Comparison of ENCODE assay signal across 17 cellular contexts in genomic region chr12:2341051-2341751, GRCh38.
DNase-seq lines count a peak whose midpoint lies in the region; ATAC-seq, FAIRE-seq and TF ChIP-seq lines count a peak whose summit lies in the region.
"Had no signal": no experiment of that assay in that cellular context is flagged by ENCODE, and none has a peak within 500 bp of the region (broad histone marks: within the 10 kb centered on the region; RNA-seq: fewer than 3 reads in every experiment).

No MANE protein-coding gene starts in this region.

- no peak for ATAC-seq in HG02798 (IDR thresholded peaks at IDR 0.05; ENCODE audit: poor library complexity, unreplicated experiment)
- ATAC-seq in activated CD4-positive, alpha-beta T cell treated with anti-CD3 and anti-CD28 coated beads for 36 hours = no peak

- intact Hi-C loops in activated CD4-positive, alpha-beta T cell treated with anti-CD3 and anti-CD28 coated beads for 36 hours (cut with DNase I, micrococcal nuclease) = no loop called here

- peak overlapping the region; percentile 9; the same call in 1 of the 2 replicates for H3K4me3 Mint-ChIP-seq in HFFc6
- no peak overlapping the region for H3K4me3 Mint-ChIP-seq in activated CD4-positive, alpha-beta T cell treated with anti-CD3 and anti-CD28 coated beads for 36 hours
- H3K4me3 Mint-ChIP-seq: B cell; stimulated activated naive CD8-positive, alpha-beta T cell treated with anti-CD3 and anti-CD28 coated beads, Interleukin-15, Interleukin-2, amounts not matched to agents 100 ng/mL and 50 ng/mL, for 24 hours had no signal

- CTCF ChIA-PET in activated CD4-positive, alpha-beta T cell treated with anti-CD3 and anti-CD28 coated beads for 36 hours (lab: Charles Lee) = interaction anchor here (0.7 kb wide), 1 partner anchor 113 kb away, joined by 4 read pairs; no protein-coding TSS in a partner anchor

- no peaks in the 10 kb centered on the region for H3K9me3 Mint-ChIP-seq in HFFc6
- no peaks in the 10 kb centered on the region for H3K9me3 Mint-ChIP-seq in activated CD4-positive, alpha-beta T cell treated with anti-CD3 and anti-CD28 coated beads for 36 hours (ENCODE audit: low read depth)
- H3K9me3 Mint-ChIP-seq: stimulated activated naive CD8-positive, alpha-beta T cell treated with anti-CD3 and anti-CD28 coated beads, Interleukin-15, Interleukin-2, amounts not matched to agents 100 ng/mL and 50 ng/mL, for 24 hours had no signal

- peaks cover 81% of the 10 kb centered on the region for H3K4me1 Mint-ChIP-seq in HFFc6 (ENCODE audit: low read depth)
- H3K4me1 Mint-ChIP-seq in activated CD4-positive, alpha-beta T cell treated with anti-CD3 and anti-CD28 coated beads for 36 hours = peaks cover 4% of the 10 kb centered on the region
- H3K4me1 Mint-ChIP-seq: B cell had no signal

- DNase-seq in HFFc6 (no peak), bronchial epithelial cell (ENCODE audit: low read depth) (no peak), myocyte (ENCODE audit: low read depth) (peak; percentile 75), NCI-H1048 (lab: John Stamatoyannopoulos, UW) (no peak), NCI-H345 (lab: John Stamatoyannopoulos, UW) (no peak)
- DNase-seq in activated CD4-positive, alpha-beta T cell treated with anti-CD3 and anti-CD28 coated beads for 36 hours = no peak
- DNase-seq: activated CD4-positive, alpha-beta T cell treated with anti-CD3 and anti-CD28 coated beads, Interleukin-2, amount 50 U/mL, for 48 hours; activated T-cell treated with anti-CD3 and anti-CD28 coated beads, Interleukin-2, amount 50 U/mL, for 48 hours; NCI-H1930; NCI-H69; PC-9 had no signal

- H3K27me3 Mint-ChIP-seq in HFFc6 (ENCODE audit: insufficient read depth) = peaks cover 1% of the 10 kb centered on the region; the same call in 1 of the 2 replicates
- peaks cover 4% of the 10 kb centered on the region for H3K27me3 Mint-ChIP-seq in activated CD4-positive, alpha-beta T cell treated with anti-CD3 and anti-CD28 coated beads for 36 hours
- H3K27me3 Mint-ChIP-seq: stimulated activated naive CD8-positive, alpha-beta T cell treated with anti-CD3 and anti-CD28 coated beads, Interleukin-15, Interleukin-2, amounts not matched to agents 100 ng/mL and 50 ng/mL, for 24 hours had no signal

- H3K36me3 ChIP-seq in bronchial epithelial cell (ENCODE audit: control insufficient read depth, insufficient read depth, low read length) = no peaks in the 10 kb centered on the region
- H3K36me3 ChIP-seq in stomach smooth muscle (ENCODE audit: control insufficient read depth in 2 of 2, insufficient read depth in 2 of 2, low read length in 2 of 2) = no peaks in the 10 kb centered on the region

- H3K36me3 Mint-ChIP-seq in HFFc6 (ENCODE audit: low read depth) = no peaks in the 10 kb centered on the region
- no peaks in the 10 kb centered on the region for H3K36me3 Mint-ChIP-seq in activated CD4-positive, alpha-beta T cell treated with anti-CD3 and anti-CD28 coated beads for 36 hours (ENCODE audit: low read depth)

- FAIRE-seq in bronchial epithelial cell (lab: Jason Lieb, UNC) = peak; percentile 52
- FAIRE-seq: endometrium, TTC549 had no signal

- H3K9ac ChIP-seq in stomach smooth muscle (ENCODE audit: low read length in 2 of 2) = peak overlapping the region in 1 of 2 donors; percentile 29

- peak overlapping the region; percentile 86 for H3K27ac ChIP-seq in stomach smooth muscle (ENCODE audit: low read length)
- H3K27ac ChIP-seq: PC-9 had no signal

- TF ChIP-seq CTCF in HFFc6 (IDR thresholded peaks at IDR 0.05) (no peak), bronchial epithelial cell (IDR thresholded peaks at IDR 0.05; ENCODE audit: insufficient read depth, low read length, severe bottlenecking) (no peak)

- no peak overlapping the region for H3K4me3 ChIP-seq in bronchial epithelial cell (ENCODE audit: low read depth, low read length)
- no peak overlapping the region for H3K4me3 ChIP-seq in stomach smooth muscle (ENCODE audit: low read length in 2 of 2)
- H3K4me3 ChIP-seq: PC-9 had no signal

- POLR2A ChIA-PET in activated CD4-positive, alpha-beta T cell treated with anti-CD3 and anti-CD28 coated beads for 36 hours (lab: Charles Lee) = no interaction called here

- peak overlapping the region; percentile 84 for H3K27ac Mint-ChIP-seq in HFFc6
- H3K27ac Mint-ChIP-seq in activated CD4-positive, alpha-beta T cell treated with anti-CD3 and anti-CD28 coated beads for 36 hours = no peak overlapping the region
- H3K27ac Mint-ChIP-seq: B cell; stimulated activated naive CD8-positive, alpha-beta T cell treated with anti-CD3 and anti-CD28 coated beads, Interleukin-15, Interleukin-2, amounts not matched to agents 100 ng/mL and 50 ng/mL, for 24 hours had no signal

- H3K4me1 ChIP-seq in stomach smooth muscle (ENCODE audit: control insufficient read depth, insufficient read depth, low read length) = peaks cover 81% of the 10 kb centered on the region

- H3K27me3 ChIP-seq in bronchial epithelial cell (ENCODE audit: control insufficient read depth, insufficient read depth, low read length) = no peaks in the 10 kb centered on the region
- H3K27me3 ChIP-seq in stomach smooth muscle (ENCODE audit: control insufficient read depth in 1 of 2, insufficient read depth in 2 of 2, low read length in 2 of 2) = no peaks in the 10 kb centered on the region

- H3K9me3 ChIP-seq in stomach smooth muscle (ENCODE audit: control insufficient read depth in 2 of 2, low read length in 2 of 2) = no peaks in the 10 kb centered on the region
